In genomic region chr15:66803182-66803729, GRCh38 we compare ENCODE assay signal across 8 cellular contexts.
DNase-seq lines count a peak whose midpoint lies in the region; ATAC-seq, FAIRE-seq and TF ChIP-seq lines count a peak whose summit lies in the region.

No MANE protein-coding gene starts in this region.

- H3K4ac ChIP-seq in H1 (replicated peaks; ENCODE audit: insufficient read length, low read depth, low read length) = no peak overlapping the region

- H3K18ac ChIP-seq in H1 (ENCODE audit: extremely low read depth, low read length) = peak overlapping the region; percentile 72

- H4K91ac ChIP-seq in H1 (replicated peaks; ENCODE audit: insufficient read length, low read length) = no peak overlapping the region

- CTCF ChIA-PET in H1 (lab: Charles Lee; ENCODE audit: partially characterized antibody) = interaction anchor here (0.6 to 2.4 kb wide), 5 partner anchors 14 to 50 kb away, joined by 3 to 10 read pairs (median 3); no protein-coding TSS in a partner anchor

- DNase-seq in DMS53 (lab: John Stamatoyannopoulos, UW) = peak; percentile 90
- peak; percentile 70 for DNase-seq in NT2/D1 (ENCODE audit: low read depth, low spot score)
- peak; percentile 56 to 73 for DNase-seq in H1 (ENCODE audit: low read depth in 1 of 2, low spot score in 2 of 2)
- peak; percentile 96 for DNase-seq in mesenteric fat pad (ENCODE audit: low spot score)
- DNase-seq in NCI-H2107 treated with DMSO at 0.1 percent for 48 hours (lab: John Stamatoyannopoulos, UW; ENCODE audit: unreplicated experiment) = no peak
- no peak for DNase-seq in NCI-H146 treated with DMSO at 0.1 percent for 48 hours (lab: John Stamatoyannopoulos, UW; ENCODE audit: unreplicated experiment)

- no peak overlapping the region; the same call in none of the 2 replicates for H4K8ac ChIP-seq in H1 (ENCODE audit: extremely low read depth, insufficient read depth, low read length)

- H3K23ac ChIP-seq in H1 (ENCODE audit: insufficient read length) = no peak overlapping the region

- H3K36me3 ChIP-seq in NT2/D1 (ENCODE audit: insufficient read depth, insufficient read length, low read length) (no peaks in the 10 kb centered on the region), H1 (ENCODE audit: control insufficient read depth in 2 of 4, insufficient read depth in 4 of 4, low read length in 3 of 4) (no peaks in the 10 kb centered on the region)

- POLR2A ChIA-PET in H1 (lab: Charles Lee; ENCODE audit: partially characterized antibody) = interaction anchor here (1.3 kb wide), 2 partner anchors 13 to 28 kb away, joined by 3 to 4 read pairs; no protein-coding TSS in a partner anchor

- TF ChIP-seq EP300 in H1 (IDR thresholded peaks at IDR 0.05; ENCODE audit: borderline replicate concordance in 1 of 2, low read depth in 2 of 2, low read length in 2 of 2) = no peak

- no peaks in the 10 kb centered on the region for H4K20me1 ChIP-seq in H1 (replicated peaks in 1 of 2; ENCODE audit: control insufficient read depth in 1 of 2, insufficient read depth in 2 of 2, low read length in 2 of 2)

- TF ChIP-seq POLR2A in H1 (IDR thresholded peaks at IDR 0.05; ENCODE audit: control extremely low read depth in 1 of 2, low read depth in 2 of 2, low read length in 2 of 2) = no peak

- 0 out of 4 replicates have a peak overlapping the region, but pooled peaks of 1 of the 2 experiments have one; percentile 6 for H3K4me2 ChIP-seq in H1 (ENCODE audit: insufficient read depth in 1 of 2, low read depth in 2 of 2, low read length in 2 of 2)

- H2BK5ac ChIP-seq in H1 (ENCODE audit: low read depth, low read length) = peak overlapping the region; percentile 36; the same call in 1 of the 2 replicates

- no peaks in the 10 kb centered on the region for H3K27me3 ChIP-seq in NT2/D1 (ENCODE audit: insufficient read depth, insufficient read length)
- H3K27me3 ChIP-seq in H1 (replicated peaks in 1 of 4; ENCODE audit: control insufficient read depth in 3 of 4, extremely low read depth in 1 of 4, insufficient read depth in 3 of 4, low read length in 3 of 4) = no peaks in the 10 kb centered on the region

- H3K4me1 ChIP-seq in NT2/D1 (ENCODE audit: insufficient read depth, insufficient read length) (peaks cover 32% of the 10 kb centered on the region), H1 (replicated peaks in 1 of 4; ENCODE audit: control insufficient read depth in 3 of 4, insufficient read depth in 4 of 4, low read length in 3 of 4) (peaks cover 0 to 9% (median 7%) of the 10 kb centered on the region in 4 experiments; a peak in 5 of 7 replicates)

- H2BK120ac ChIP-seq in H1 (replicated peaks; ENCODE audit: low read depth, low read length) = peak overlapping the region; percentile 85

- TF ChIP-seq CTCF in H1 (IDR thresholded peaks at IDR 0.05; ENCODE audit: control extremely low read depth in 1 of 3, insufficient read depth in 1 of 3, low read depth in 1 of 3, low read length in 3 of 3) = no peak

- no peak for FAIRE-seq in H1 (lab: Jason Lieb, UNC)

- no peak overlapping the region for H4K5ac ChIP-seq in H1 (ENCODE audit: insufficient read length, low read depth, low read length)

- no peak overlapping the region for H3K56ac ChIP-seq in H1 (replicated peaks; ENCODE audit: insufficient read length, low read depth, low read length)

- H2BK15ac ChIP-seq in H1 (ENCODE audit: low read length) = peak overlapping the region; percentile 93; the same call in 1 of the 2 replicates

- no peak; a peak in 1 of 4 replicates for TF ChIP-seq RAD21 in H1 (IDR thresholded peaks at IDR 0.05 in 1 of 2, conservative IDR thresholded peaks at IDR 0.05 in 1 of 2; ENCODE audit: low read depth in 2 of 2, low read length in 2 of 2)

- no peak overlapping the region for H3K14ac ChIP-seq in H1 (ENCODE audit: insufficient read length)

- H3K27ac ChIP-seq in H1 (ENCODE audit: low read depth, low read length) = no peak overlapping the region

- no peaks in the 10 kb centered on the region for H3K9me3 ChIP-seq in NT2/D1 (ENCODE audit: insufficient read depth, low read length)
- no peaks in the 10 kb centered on the region for H3K9me3 ChIP-seq in H1 (ENCODE audit: insufficient read depth in 2 of 2, low read depth in 1 of 2, low read length in 1 of 2)

- H2AK5ac ChIP-seq in H1 (ENCODE audit: low read depth, low read length) = peak overlapping the region; percentile 10; the same call in 1 of the 2 replicates

- no peak overlapping the region for H3K4me3 ChIP-seq in NT2/D1 (ENCODE audit: insufficient read length, low read depth)
- no peak overlapping the region for H3K4me3 ChIP-seq in H1 (ENCODE audit: extremely low read depth in 1 of 4, insufficient read depth in 2 of 4, low read depth in 3 of 4, low read length in 4 of 4)

- no peaks in the 10 kb centered on the region for H3K79me2 ChIP-seq in H1 (ENCODE audit: control insufficient read depth in 1 of 2, insufficient read depth in 2 of 2, low read length in 2 of 2)

- peak overlapping the region; percentile 25; the same call in 1 of the 2 replicates for H2BK20ac ChIP-seq in H1 (ENCODE audit: low read length)

- no peak for ATAC-seq in GM19467 (IDR thresholded peaks at IDR 0.05; ENCODE audit: unreplicated experiment)
- ATAC-seq in HG02678 (IDR thresholded peaks at IDR 0.05; ENCODE audit: unreplicated experiment) = no peak

- no peaks in the 10 kb centered on the region for H3K23me2 ChIP-seq in H1 (ENCODE audit: low read depth, low read length)

- 0 out of 2 replicates have a peak overlapping the region, but pooled peaks have one; percentile 55 for H2AFZ ChIP-seq in H1 (ENCODE audit: low read length)

- H2BK12ac ChIP-seq in H1 (ENCODE audit: low read depth, low read length) = peak overlapping the region; percentile 93; the same call in 1 of the 2 replicates

- H3K79me1 ChIP-seq in H1 (ENCODE audit: low read depth, low read length) = no peaks in the 10 kb centered on the region

- H3K9ac ChIP-seq in NT2/D1 (ENCODE audit: insufficient read length, low read depth) (peak overlapping the region; percentile 59), H1 (replicated peaks in 1 of 4; ENCODE audit: extremely low read depth in 1 of 4, low read depth in 3 of 4, low read length in 3 of 4) (no peak overlapping the region)

- WGBS in H1 (ENCODE audit: extremely low coverage in 1 of 2, insufficient coverage in 1 of 2, insufficient read length in 1 of 2, insufficient replicate concordance in 2 of 2, low coverage in 1 of 2, low lambda C conversion rate in 2 of 2, missing lambda C conversion rate in 1 of 2), 2 experiments = 55% methylated on average over 12 of the region's 12 CpGs; no CpG with 5 or more reads in 1 of the 2 experiments

TF ChIP-seq in H1, 55 proteins besides CTCF, POLR2A, EP300 and RAD21:
- TF ChIP-seq MAX (IDR thresholded peaks at IDR 0.05) (0 out of 2 replicates have a peak, but pooled peaks have one; percentile 30), TEAD4 (IDR thresholded peaks at IDR 0.05; ENCODE audit: low read depth, low read length) (peak; percentile 55; the same call in 1 of the 2 replicates), BACH1 (IDR thresholded peaks at IDR 0.05; ENCODE audit: low read length) (no peak), JUND (IDR thresholded peaks at IDR 0.05; ENCODE audit: low read length) (peak; percentile 90), ATF3 (IDR thresholded peaks at IDR 0.05; ENCODE audit: insufficient read depth, low read depth, low read length) (0 out of 2 replicates have a peak, but pooled peaks have one; percentile 1), RFX5 (IDR thresholded peaks at IDR 0.05; ENCODE audit: borderline replicate concordance, low read depth, low read length) (no peak), SIRT6 (IDR thresholded peaks at IDR 0.05; ENCODE audit: low read length) (no peak), HDAC6 (IDR thresholded peaks at IDR 0.05; ENCODE audit: low read depth, low read length) (no peak), JUN (IDR thresholded peaks at IDR 0.05; ENCODE audit: low read depth, low read length) (peak; percentile 57)

Comparison
In these comparisons a context has a peak if more than half of its experiments do, and no peak if none do; other contexts are left out.
1. DNase-seq: peak in DMS53 (single experiment), NT2/D1 (single experiment), H1 (2 of 2) and mesenteric fat pad (single experiment); none in NCI-H2107 treated with DMSO at 0.1 percent for 48 hours (single experiment) and NCI-H146 treated with DMSO at 0.1 percent for 48 hours (single experiment).